In the genomic region with DNA sequence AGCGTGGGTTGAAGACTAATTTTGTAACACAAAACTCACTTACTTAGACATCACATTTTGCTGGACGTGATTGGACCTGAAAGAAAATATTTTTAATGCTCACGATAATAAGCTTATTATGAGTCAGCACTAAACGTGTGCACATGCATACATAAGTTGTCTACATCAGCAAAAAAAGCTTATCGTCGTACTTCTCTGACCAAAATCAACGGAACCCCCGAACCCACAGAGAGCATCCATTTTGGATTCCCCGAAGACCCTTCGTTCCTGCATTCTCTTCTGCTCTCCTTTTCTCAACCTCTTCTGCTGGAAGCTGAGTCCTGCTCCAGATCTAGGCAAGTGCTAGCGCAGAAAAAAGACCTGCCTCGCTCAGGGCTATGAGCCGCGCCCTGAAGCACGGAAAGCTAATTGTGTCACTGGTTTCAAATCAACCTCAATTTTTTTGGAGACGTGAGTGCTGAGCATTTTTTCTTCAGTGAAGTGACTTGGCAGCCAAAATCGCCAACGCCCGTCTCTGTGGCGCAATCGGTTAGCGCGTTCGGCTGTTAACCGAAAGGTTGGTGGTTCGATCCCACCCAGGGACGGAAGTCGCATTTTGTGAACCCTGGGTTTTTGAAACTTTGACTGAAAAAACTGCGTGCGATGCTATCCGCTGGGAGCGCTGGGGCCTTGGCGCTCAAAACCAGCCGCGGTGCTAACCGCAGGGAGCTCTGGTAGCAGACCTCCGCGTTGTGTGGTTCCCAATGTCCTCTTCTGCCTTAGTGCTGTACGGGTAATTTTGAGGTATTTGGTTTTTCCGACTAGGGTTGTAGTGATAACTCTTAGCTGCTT, we compare ENCODE assay signal across 1 cellular context.
TF ChIP-seq lines count a peak whose summit lies in the region.
"Not testable (repeated sequence)": the region's sequence is repeated elsewhere in the genome, so short reads cannot be mapped to it uniquely, and the experiment has no call there.

No MANE protein-coding gene starts in this region.

TF ChIP-seq in A549, 52 proteins besides CTCF, POLR2A, EP300 and RAD21 (continued from another document):
- TF ChIP-seq, protein P1, sequence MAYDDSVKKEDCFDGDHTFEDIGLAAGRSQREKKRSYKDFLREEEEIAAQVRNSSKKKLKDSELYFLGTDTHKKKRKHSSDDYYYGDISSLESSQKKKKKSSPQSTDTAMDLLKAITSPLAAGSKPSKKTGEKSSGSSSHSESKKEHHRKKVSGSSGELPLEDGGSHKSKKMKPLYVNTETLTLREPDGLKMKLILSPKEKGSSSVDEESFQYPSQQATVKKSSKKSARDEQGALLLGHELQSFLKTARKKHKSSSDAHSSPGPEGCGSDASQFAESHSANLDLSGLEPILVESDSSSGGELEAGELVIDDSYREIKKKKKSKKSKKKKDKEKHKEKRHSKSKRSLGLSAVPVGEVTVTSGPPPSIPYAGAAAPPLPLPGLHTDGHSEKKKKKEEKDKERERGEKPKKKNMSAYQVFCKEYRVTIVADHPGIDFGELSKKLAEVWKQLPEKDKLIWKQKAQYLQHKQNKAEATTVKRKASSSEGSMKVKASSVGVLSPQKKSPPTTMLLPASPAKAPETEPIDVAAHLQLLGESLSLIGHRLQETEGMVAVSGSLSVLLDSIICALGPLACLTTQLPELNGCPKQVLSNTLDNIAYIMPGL (CRISPR knock-in tag; IDR thresholded peaks at IDR 0.05; ENCODE audit: borderline replicate concordance): peak; percentile 93; the same call in 1 of the 2 replicates
- not testable (repeated sequence) for TF ChIP-seq FOSL2 (IDR thresholded peaks at IDR 0.05)
- 0 out of 2 replicates have a peak, but pooled peaks have one; percentile 16 for TF ChIP-seq FOSL2 (CRISPR knock-in tag; IDR thresholded peaks at IDR 0.05)
- peak; percentile 70 to 94 for TF ChIP-seq CEBPB (IDR thresholded peaks at IDR 0.05)
- peak; percentile 62 for TF ChIP-seq MAX (IDR thresholded peaks at IDR 0.05)
- peak; percentile 73 for TF ChIP-seq SREBF2 (IDR thresholded peaks at IDR 0.05)
- TF ChIP-seq JUN (IDR thresholded peaks at IDR 0.05): peak in 1 of 2 experiments; percentile 25; a peak in 1 of 5 replicates
TF ChIP-seq in A549: peak in this region for 8; not testable (repeated sequence) for 44.
